ENCODE assay signal across 2 cellular contexts in the genomic region with DNA sequence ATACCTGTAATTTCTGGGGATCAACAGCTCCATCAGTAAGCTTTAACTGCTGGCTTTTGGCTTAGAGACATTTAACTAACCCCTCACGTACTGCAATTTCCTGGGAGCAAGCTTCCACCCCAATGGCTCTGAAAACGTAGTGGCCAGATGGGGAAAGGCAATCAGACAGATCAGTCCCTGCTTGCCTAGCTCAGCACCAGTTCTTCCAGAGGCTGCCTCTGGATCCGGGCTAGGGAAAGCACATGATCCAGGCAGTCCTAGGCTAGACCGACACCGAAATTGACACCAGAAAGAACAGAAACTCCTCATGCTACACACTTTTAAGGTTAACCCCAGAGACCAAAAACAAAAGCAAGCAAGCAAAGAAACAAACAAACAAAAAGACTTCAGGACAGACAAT.
TF ChIP-seq lines count a peak whose summit lies in the region.

No MANE protein-coding gene starts in this region.

TF ChIP-seq in GM23338, 12 proteins besides CTCF, POLR2A, EP300 and RAD21 (continued from another document):
- TF ChIP-seq, protein P1, sequence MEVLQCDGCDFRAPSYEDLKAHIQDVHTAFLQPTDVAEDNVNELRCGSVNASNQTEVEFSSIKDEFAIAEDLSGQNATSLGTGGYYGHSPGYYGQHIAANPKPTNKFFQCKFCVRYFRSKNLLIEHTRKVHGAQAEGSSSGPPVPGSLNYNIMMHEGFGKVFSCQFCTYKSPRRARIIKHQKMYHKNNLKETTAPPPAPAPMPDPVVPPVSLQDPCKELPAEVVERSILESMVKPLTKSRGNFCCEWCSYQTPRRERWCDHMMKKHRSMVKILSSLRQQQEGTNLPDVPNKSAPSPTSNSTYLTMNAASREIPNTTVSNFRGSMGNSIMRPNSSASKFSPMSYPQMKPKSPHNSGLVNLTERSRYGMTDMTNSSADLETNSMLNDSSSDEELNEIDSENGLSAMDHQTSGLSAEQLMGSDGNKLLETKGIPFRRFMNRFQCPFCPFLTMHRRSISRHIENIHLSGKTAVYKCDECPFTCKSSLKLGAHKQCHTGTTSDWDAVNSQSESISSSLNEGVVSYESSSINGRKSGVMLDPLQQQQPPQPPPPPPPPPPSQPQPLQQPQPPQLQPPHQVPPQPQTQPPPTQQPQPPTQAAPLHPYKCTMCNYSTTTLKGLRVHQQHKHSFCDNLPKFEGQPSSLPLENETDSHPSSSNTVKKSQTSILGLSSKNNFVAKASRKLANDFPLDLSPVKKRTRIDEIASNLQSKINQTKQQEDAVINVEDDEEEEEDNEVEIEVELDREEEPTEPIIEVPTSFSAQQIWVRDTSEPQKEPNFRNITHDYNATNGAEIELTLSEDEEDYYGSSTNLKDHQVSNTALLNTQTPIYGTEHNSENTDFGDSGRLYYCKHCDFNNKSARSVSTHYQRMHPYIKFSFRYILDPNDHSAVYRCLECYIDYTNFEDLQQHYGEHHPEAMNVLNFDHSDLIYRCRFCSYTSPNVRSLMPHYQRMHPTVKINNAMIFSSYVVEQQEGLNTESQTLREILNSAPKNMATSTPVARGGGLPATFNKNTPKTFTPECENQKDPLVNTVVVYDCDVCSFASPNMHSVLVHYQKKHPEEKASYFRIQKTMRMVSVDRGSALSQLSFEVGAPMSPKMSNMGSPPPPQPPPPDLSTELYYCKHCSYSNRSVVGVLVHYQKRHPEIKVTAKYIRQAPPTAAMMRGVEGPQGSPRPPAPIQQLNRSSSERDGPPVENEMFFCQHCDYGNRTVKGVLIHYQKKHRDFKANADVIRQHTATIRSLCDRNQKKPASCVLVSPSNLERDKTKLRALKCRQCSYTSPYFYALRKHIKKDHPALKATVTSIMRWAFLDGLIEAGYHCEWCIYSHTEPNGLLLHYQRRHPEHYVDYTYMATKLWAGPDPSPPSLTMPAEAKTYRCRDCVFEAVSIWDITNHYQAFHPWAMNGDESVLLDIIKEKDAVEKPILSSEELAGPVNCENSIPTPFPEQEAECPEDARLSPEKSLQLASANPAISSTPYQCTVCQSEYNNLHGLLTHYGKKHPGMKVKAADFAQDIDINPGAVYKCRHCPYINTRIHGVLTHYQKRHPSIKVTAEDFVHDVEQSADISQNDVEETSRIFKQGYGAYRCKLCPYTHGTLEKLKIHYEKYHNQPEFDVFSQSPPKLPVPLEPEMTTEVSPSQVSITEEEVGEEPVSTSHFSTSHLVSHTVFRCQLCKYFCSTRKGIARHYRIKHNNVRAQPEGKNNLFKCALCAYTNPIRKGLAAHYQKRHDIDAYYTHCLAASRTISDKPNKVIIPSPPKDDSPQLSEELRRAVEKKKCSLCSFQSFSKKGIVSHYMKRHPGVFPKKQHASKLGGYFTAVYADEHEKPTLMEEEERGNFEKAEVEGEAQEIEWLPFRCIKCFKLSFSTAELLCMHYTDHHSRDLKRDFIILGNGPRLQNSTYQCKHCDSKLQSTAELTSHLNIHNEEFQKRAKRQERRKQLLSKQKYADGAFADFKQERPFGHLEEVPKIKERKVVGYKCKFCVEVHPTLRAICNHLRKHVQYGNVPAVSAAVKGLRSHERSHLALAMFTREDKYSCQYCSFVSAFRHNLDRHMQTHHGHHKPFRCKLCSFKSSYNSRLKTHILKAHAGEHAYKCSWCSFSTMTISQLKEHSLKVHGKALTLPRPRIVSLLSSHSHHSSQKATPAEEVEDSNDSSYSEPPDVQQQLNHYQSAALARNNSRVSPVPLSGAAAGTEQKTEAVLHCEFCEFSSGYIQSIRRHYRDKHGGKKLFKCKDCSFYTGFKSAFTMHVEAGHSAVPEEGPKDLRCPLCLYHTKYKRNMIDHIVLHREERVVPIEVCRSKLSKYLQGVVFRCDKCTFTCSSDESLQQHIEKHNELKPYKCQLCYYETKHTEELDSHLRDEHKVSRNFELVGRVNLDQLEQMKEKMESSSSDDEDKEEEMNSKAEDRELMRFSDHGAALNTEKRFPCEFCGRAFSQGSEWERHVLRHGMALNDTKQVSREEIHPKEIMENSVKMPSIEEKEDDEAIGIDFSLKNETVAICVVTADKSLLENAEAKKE (CRISPR knock-in tag; IDR thresholded peaks at IDR 0.05): no peak
- TF ChIP-seq CREB1 (CRISPR knock-in tag; IDR thresholded peaks at IDR 0.05; ENCODE audit: low read depth): no peak
- no peak for TF ChIP-seq ZNF114 (CRISPR knock-in tag; IDR thresholded peaks at IDR 0.05)
- TF ChIP-seq REST (IDR thresholded peaks at IDR 0.05; ENCODE audit: unreplicated experiment): no peak
- TF ChIP-seq STAT1 (IDR thresholded peaks at IDR 0.05; ENCODE audit: unreplicated experiment): no peak

TF ChIP-seq in WTC11, 78 proteins besides CTCF, POLR2A, EP300 and RAD21 (continued from another document):
- TF ChIP-seq IRF1 (CRISPR knock-in tag; IDR thresholded peaks at IDR 0.05) (no peak), CDX4 (CRISPR knock-in tag; IDR thresholded peaks at IDR 0.05; ENCODE audit: borderline replicate concordance) (no peak), CREM (CRISPR knock-in tag; IDR thresholded peaks at IDR 0.05) (no peak), ELF4 (CRISPR knock-in tag; IDR thresholded peaks at IDR 0.05; ENCODE audit: low read depth) (no peak), ERG (CRISPR knock-in tag; IDR thresholded peaks at IDR 0.05) (no peak), TEAD4 (CRISPR knock-in tag; IDR thresholded peaks at IDR 0.05) (no peak), NFATC4 (CRISPR knock-in tag; IDR thresholded peaks at IDR 0.05) (no peak), ZSCAN18 (CRISPR knock-in tag; IDR thresholded peaks at IDR 0.05) (no peak), FOXP4 (CRISPR knock-in tag; IDR thresholded peaks at IDR 0.05) (no peak), ZNF423 (CRISPR knock-in tag; IDR thresholded peaks at IDR 0.05) (no peak)
- TF ChIP-seq, protein P2, sequence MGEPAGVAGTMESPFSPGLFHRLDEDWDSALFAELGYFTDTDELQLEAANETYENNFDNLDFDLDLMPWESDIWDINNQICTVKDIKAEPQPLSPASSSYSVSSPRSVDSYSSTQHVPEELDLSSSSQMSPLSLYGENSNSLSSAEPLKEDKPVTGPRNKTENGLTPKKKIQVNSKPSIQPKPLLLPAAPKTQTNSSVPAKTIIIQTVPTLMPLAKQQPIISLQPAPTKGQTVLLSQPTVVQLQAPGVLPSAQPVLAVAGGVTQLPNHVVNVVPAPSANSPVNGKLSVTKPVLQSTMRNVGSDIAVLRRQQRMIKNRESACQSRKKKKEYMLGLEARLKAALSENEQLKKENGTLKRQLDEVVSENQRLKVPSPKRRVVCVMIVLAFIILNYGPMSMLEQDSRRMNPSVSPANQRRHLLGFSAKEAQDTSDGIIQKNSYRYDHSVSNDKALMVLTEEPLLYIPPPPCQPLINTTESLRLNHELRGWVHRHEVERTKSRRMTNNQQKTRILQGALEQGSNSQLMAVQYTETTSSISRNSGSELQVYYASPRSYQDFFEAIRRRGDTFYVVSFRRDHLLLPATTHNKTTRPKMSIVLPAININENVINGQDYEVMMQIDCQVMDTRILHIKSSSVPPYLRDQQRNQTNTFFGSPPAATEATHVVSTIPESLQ (CRISPR knock-in tag; IDR thresholded peaks at IDR 0.05): no peak
